In the genomic region with DNA sequence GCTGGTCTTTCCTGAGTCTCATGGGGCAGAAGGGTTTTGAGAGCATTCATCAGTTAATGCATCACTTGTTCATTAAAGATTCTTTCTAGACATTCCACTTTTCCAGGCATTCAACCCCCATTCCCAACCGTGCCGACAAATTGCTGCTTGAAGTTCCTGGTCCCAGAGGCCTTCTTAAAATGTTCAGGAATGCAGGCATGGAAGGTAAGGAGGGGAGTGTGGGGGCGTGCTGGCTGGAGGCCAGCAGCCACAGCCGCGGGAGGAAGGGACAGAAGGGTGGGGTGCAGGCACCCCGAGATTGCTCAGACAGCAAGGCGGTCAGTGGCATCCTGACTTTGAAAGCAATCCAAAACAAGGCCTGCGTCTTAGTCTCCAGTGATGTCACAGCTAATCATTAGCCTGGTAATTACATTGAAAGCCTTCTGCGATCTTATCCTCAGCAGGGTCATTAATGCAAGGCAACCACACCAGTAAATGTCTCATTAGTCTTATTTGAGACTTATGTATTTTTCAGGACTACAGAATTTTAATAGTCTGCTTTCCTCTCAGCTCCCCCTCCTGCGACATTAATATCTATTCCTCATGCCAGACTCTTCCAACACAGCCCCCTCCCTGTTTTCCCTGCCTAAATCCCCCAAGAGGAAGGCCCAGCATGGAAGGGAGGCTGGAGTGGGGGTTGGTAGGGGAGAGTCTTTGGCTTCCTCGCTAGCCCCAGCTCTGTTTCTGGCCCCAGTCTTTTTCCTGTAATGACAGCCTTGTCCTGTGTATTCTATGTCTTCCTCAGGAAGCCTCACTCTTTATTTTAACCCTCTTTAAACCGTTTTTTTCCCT, we compare ENCODE assay signal across 26 cellular contexts.
DNase-seq lines count a peak whose midpoint lies in the region; TF ChIP-seq lines count a peak whose summit lies in the region.
"Had no signal": no experiment of that assay in that cellular context is flagged by ENCODE, and none has a peak within 500 bp of the region (broad histone marks: within the 10 kb centered on the region; RNA-seq: fewer than 3 reads in every experiment).

No MANE protein-coding gene starts in this region.

- no peak overlapping the region for H3K4me3 Mint-ChIP-seq in endodermal cell
- H3K4me3 Mint-ChIP-seq: activated CD4-positive, alpha-beta memory T cell treated with anti-CD3 and anti-CD28 coated beads, Interleukin-2, amount 10 ng/mL, durations not matched to agents 7 days and 5 days; activated naive CD8-positive, alpha-beta T cell; CD4-positive, alpha-beta T cell; dendritic cell treated with granulocyte-macrophage colony-stimulating factor and Interleukin-4, amounts not matched to agents 40 ng/mL and 50 ng/mL, for 4 days; naive B cell; stimulated activated naive B cell treated with anti-CD40 and anti-IgM and Interleukin-4, amounts not matched to agents 10 μg/mL and 1 μg/mL and 100 μg/mL, for 72 hours had no signal

- no peak overlapping the region for H3K9ac ChIP-seq in endodermal cell (ENCODE audit: extremely low read depth, low read length, poor library complexity, severe bottlenecking)

- H3K27me3 Mint-ChIP-seq in endodermal cell (ENCODE audit: insufficient read depth), result peaks cover 53% of the 10 kb centered on the region
- H3K27me3 Mint-ChIP-seq: CD4-positive, alpha-beta T cell had no signal

- H3K4me1 Mint-ChIP-seq in endodermal cell, result no peaks in the 10 kb centered on the region
- H3K4me1 Mint-ChIP-seq: activated CD4-positive, alpha-beta memory T cell treated with anti-CD3 and anti-CD28 coated beads, Interleukin-2, amount 10 ng/mL, durations not matched to agents 7 days and 5 days had no signal

- H3K36me3 Mint-ChIP-seq in endodermal cell (ENCODE audit: low read depth), result no peaks in the 10 kb centered on the region
- H3K36me3 Mint-ChIP-seq: activated naive CD8-positive, alpha-beta T cell; naive B cell; stimulated activated naive B cell treated with anti-CD40 and anti-IgM and Interleukin-4, amounts not matched to agents 10 μg/mL and 1 μg/mL and 100 μg/mL, for 72 hours had no signal

- H3K27ac ChIP-seq in endodermal cell (ENCODE audit: low read depth, low read length) (peak overlapping the region; percentile 16), osteoblast (ENCODE audit: low read depth, low read length) (no peak overlapping the region)
- H3K27ac ChIP-seq: ovary, right lobe of liver, SJSA1, suprapubic skin had no signal

- no peaks in the 10 kb centered on the region for H4K20me1 ChIP-seq in osteoblast (ENCODE audit: insufficient read depth, low read length)

- H3K4me1 ChIP-seq in BE2C, result peaks cover 21% of the 10 kb centered on the region
- peaks cover 9% of the 10 kb centered on the region for H3K4me1 ChIP-seq in endodermal cell (ENCODE audit: control insufficient read depth, insufficient read depth, low read length)
- no peaks in the 10 kb centered on the region for H3K4me1 ChIP-seq in osteoblast (ENCODE audit: insufficient read depth, low read length)
- H3K4me1 ChIP-seq: left lung, right lobe of liver, SJSA1, suprapubic skin had no signal

- H3K4me3 ChIP-seq in BE2C (ENCODE audit: low read depth, low read length) (peak overlapping the region; percentile 25), endodermal cell (ENCODE audit: low read length) (no peak overlapping the region), osteoblast (ENCODE audit: insufficient read depth, low read length) (no peak overlapping the region)
- H3K4me3 ChIP-seq: left lung, ovary, right lobe of liver, SJSA1, suprapubic skin had no signal

- H3K9me3 ChIP-seq in BE2C (no peaks in the 10 kb centered on the region), endodermal cell (ENCODE audit: control insufficient read depth, low read length) (no peaks in the 10 kb centered on the region), osteoblast (ENCODE audit: low read depth, low read length) (no peaks in the 10 kb centered on the region)
- H3K9me3 ChIP-seq: left lung, ovary, right lobe of liver, SJSA1, suprapubic skin had no signal

- H2AFZ ChIP-seq in osteoblast (ENCODE audit: low read length), result no peak overlapping the region

- TF ChIP-seq CTCF in BE2C (IDR thresholded peaks at IDR 0.05; ENCODE audit: low read depth, low read length) (no peak), endodermal cell (conservative IDR thresholded peaks at IDR 0.05) (no peak), osteoblast (IDR thresholded peaks at IDR 0.05; ENCODE audit: extremely low read depth, low read depth, low read length) (no peak)

- no peaks in the 10 kb centered on the region for H3K27me3 ChIP-seq in BE2C
- peaks cover 41% of the 10 kb centered on the region for H3K27me3 ChIP-seq in endodermal cell (ENCODE audit: control insufficient read depth, insufficient read depth, low read length, poor library complexity, severe bottlenecking)
- H3K27me3 ChIP-seq in osteoblast (ENCODE audit: insufficient read depth, low read length), result peaks cover 26% of the 10 kb centered on the region
- H3K27me3 ChIP-seq: left lung, ovary, right lobe of liver, suprapubic skin had no signal

- H3K79me2 ChIP-seq in osteoblast (ENCODE audit: insufficient read depth, low read length), result no peaks in the 10 kb centered on the region

- WGBS in endodermal cell (ENCODE audit: insufficient coverage in 1 of 2, insufficient read length in 1 of 2), 2 experiments, result 59 to 62% methylated on average over 7 to 12 of the region's 12 CpGs

- no peaks in the 10 kb centered on the region for H3K9me3 Mint-ChIP-seq in endodermal cell
- H3K9me3 Mint-ChIP-seq: activated CD4-positive, alpha-beta memory T cell treated with anti-CD3 and anti-CD28 coated beads, Interleukin-2, amount 10 ng/mL, durations not matched to agents 7 days and 5 days; CD4-positive, alpha-beta T cell; dendritic cell treated with granulocyte-macrophage colony-stimulating factor and Interleukin-4, amounts not matched to agents 40 ng/mL and 50 ng/mL, for 4 days; naive B cell; stimulated activated naive B cell treated with anti-CD40 and anti-IgM and Interleukin-4, amounts not matched to agents 10 μg/mL and 1 μg/mL and 100 μg/mL, for 72 hours had no signal

- DNase-seq in BE2C, result peak; percentile 74
- peak; percentile 70 for DNase-seq in NCI-H82 (lab: John Stamatoyannopoulos, UW)
- DNase-seq in endodermal cell, result no peak
- DNase-seq in osteoblast (ENCODE audit: insufficient read length, low spot score, missing footprints), result peak; percentile 31
- no peak for DNase-seq in central memory CD4-positive, alpha-beta T cell
- no peak for DNase-seq in NCI-H1048 (lab: John Stamatoyannopoulos, UW)
- no peak for DNase-seq in activated gamma-delta T cell treated with Interleukin-2 at 50 U/mL for 16 hours
- no peak for DNase-seq in middle frontal gyrus (ENCODE audit: extremely low spot score, low spot score)
- DNase-seq: activated CD4-positive, alpha-beta memory T cell treated with anti-CD3 and anti-CD28 coated beads, Interleukin-2, amount 10 ng/mL, durations not matched to agents 7 days and 5 days; activated CD4-positive, alpha-beta T cell treated with anti-CD3 and anti-CD28 coated beads for 1 hour; activated CD8-positive, alpha-beta memory T cell treated with anti-CD3 and anti-CD28 coated beads, Interleukin-2, amount 50 U/mL, for 48 hours; anterior cingulate cortex; CD4-positive, alpha-beta T cell; left lung; naive B cell; NCI-H1105 treated with DMSO at 0.1 percent for 48 hours; NCI-H2029 treated with DMSO at 0.1 percent for 48 hours; NCI-H226; NCI-H748 treated with DMSO at 0.1 percent for 48 hours; ovary; right lobe of liver; stimulated activated naive B cell treated with anti-CD40 and anti-IgM and Interleukin-4, amounts not matched to agents 10 μg/mL and 1 μg/mL and 100 μg/mL, for 72 hours had no signal

- H3K36me3 ChIP-seq in BE2C (no peaks in the 10 kb centered on the region), endodermal cell (ENCODE audit: control insufficient read depth, insufficient read depth, low read length) (no peaks in the 10 kb centered on the region), osteoblast (ENCODE audit: insufficient read depth, low read length) (no peaks in the 10 kb centered on the region)
- H3K36me3 ChIP-seq: left lung, ovary, right lobe of liver, SJSA1, suprapubic skin had no signal

- H3K27ac Mint-ChIP-seq in endodermal cell, result no peak overlapping the region
- H3K27ac Mint-ChIP-seq: activated CD4-positive, alpha-beta memory T cell treated with anti-CD3 and anti-CD28 coated beads, Interleukin-2, amount 10 ng/mL, durations not matched to agents 7 days and 5 days; activated naive CD8-positive, alpha-beta T cell; CD4-positive, alpha-beta T cell; dendritic cell treated with granulocyte-macrophage colony-stimulating factor and Interleukin-4, amounts not matched to agents 40 ng/mL and 50 ng/mL, for 4 days; naive B cell; stimulated activated naive B cell treated with anti-CD40 and anti-IgM and Interleukin-4, amounts not matched to agents 10 μg/mL and 1 μg/mL and 100 μg/mL, for 72 hours had no signal

- H3K4me2 ChIP-seq in osteoblast (ENCODE audit: insufficient read depth, low read length), result no peak overlapping the region

Comparison
In these comparisons a context has a peak if more than half of its experiments do, and no peak if none do; other contexts are left out.
1. DNase-seq: peak in BE2C (single experiment), NCI-H82 (single experiment) and osteoblast (single experiment); none in endodermal cell (single experiment), central memory CD4-positive, alpha-beta T cell (single experiment), NCI-H1048 (single experiment), activated gamma-delta T cell treated with Interleukin-2 at 50 U/mL for 16 hours (single experiment) and middle frontal gyrus (single experiment).